Comparison of ENCODE assay signal across 8 cellular contexts in the genomic region with DNA sequence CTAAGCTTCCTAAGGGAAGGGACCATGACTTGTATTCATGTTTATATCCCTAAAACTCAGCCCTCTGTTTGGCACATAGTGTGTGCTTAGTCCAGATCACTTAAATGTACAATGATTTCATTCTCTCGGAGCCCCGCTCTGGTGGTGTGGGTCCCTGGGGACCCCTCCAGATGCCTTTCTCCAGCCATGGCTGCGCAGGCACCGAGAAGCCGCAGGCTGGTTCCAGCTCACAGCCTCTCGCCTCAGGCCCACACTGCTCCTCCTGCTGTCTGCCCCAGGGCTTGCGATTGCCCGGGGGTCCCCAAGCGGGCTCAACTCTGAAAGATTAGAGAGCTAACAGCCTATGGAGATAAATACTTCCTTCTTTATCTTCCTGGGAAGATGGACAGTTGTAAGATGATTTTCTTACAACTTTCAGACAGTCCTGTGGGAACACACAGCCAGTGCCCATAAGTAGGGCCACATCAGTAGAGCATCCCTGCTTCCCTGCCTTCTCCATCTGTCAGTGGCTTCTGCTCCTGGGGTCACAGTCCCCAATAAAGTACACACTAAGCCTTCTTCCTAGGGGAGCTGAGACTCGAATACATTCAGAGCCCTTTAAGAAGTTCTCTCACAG.
DNase-seq lines count a peak whose midpoint lies in the region; ATAC-seq and TF ChIP-seq lines count a peak whose summit lies in the region.

No MANE protein-coding gene starts in this region.

- H3K9ac ChIP-seq in parathyroid adenoma: no peak overlapping the region

- no peaks in the 10 kb centered on the region for H3K9me3 ChIP-seq in parathyroid adenoma (ENCODE audit: control insufficient read depth, low read length)

- ATAC-seq in GM21576 (IDR thresholded peaks at IDR 0.05; ENCODE audit: unreplicated experiment): peak; percentile 46

- H2AFZ ChIP-seq in parathyroid adenoma: no peak overlapping the region

- peak overlapping the region; percentile 94 for H3K27ac ChIP-seq in epithelial cell of prostate
- H3K27ac ChIP-seq in parathyroid adenoma: peak overlapping the region; percentile 54

- H3K27ac Mint-ChIP-seq in endothelial cell (ENCODE audit: unreplicated experiment): no peak overlapping the region

- no peaks in the 10 kb centered on the region for H3K79me2 ChIP-seq in parathyroid adenoma

- no peak overlapping the region for H3K4me2 ChIP-seq in parathyroid adenoma (ENCODE audit: low read length)

- no peaks in the 10 kb centered on the region for H3K36me3 Mint-ChIP-seq in endothelial cell (ENCODE audit: low read depth, unreplicated experiment)

- H3K9me3 Mint-ChIP-seq in endothelial cell (ENCODE audit: unreplicated experiment): no peaks in the 10 kb centered on the region

- H3K4me1 Mint-ChIP-seq in endothelial cell (ENCODE audit: unreplicated experiment): peaks cover 12% of the 10 kb centered on the region

- no peaks in the 10 kb centered on the region for H3K27me3 ChIP-seq in parathyroid adenoma (ENCODE audit: control insufficient read depth, insufficient read depth, low read length)

- DNase-seq in Daoy (ENCODE audit: low read depth) (peak; percentile 68), RPMI7951 (ENCODE audit: low read depth) (peak; percentile 29), epithelial cell of prostate (ENCODE audit: low read depth, low spot score) (no peak), NCI-H2107 treated with DMSO at 0.1 percent for 48 hours (lab: John Stamatoyannopoulos, UW; ENCODE audit: unreplicated experiment) (no peak), HuH-7.5 (ENCODE audit: low spot score) (no peak), endothelial cell (ENCODE audit: low spot score) (no peak)

- H3K27me3 Mint-ChIP-seq in endothelial cell (ENCODE audit: unreplicated experiment): no peaks in the 10 kb centered on the region

- peaks cover 2% of the 10 kb centered on the region for H3K4me1 ChIP-seq in parathyroid adenoma

- TF ChIP-seq CTCF in parathyroid adenoma (IDR thresholded peaks at IDR 0.05): no peak
- TF ChIP-seq CTCF in endothelial cell (IDR thresholded peaks at IDR 0.05; ENCODE audit: unreplicated experiment): no peak

- no peaks in the 10 kb centered on the region for H3K36me3 ChIP-seq in parathyroid adenoma (ENCODE audit: control insufficient read depth, insufficient read depth, low read length)

- no peak overlapping the region for H3K4me3 ChIP-seq in parathyroid adenoma (ENCODE audit: low read depth, low read length)

- H3K4me3 Mint-ChIP-seq in endothelial cell (ENCODE audit: unreplicated experiment): no peak overlapping the region

Comparison
In these comparisons a context has a peak if more than half of its experiments do, and no peak if none do; other contexts are left out.
1. DNase-seq: peak in Daoy (single experiment) and RPMI7951 (single experiment); none in epithelial cell of prostate (single experiment), NCI-H2107 treated with DMSO at 0.1 percent for 48 hours (single experiment), HuH-7.5 (single experiment) and endothelial cell (single experiment).